Comparison of ENCODE assay signal across 12 cellular contexts in genomic region chr5:16726538-16726946, GRCh38.
DNase-seq lines count a peak whose midpoint lies in the region; ATAC-seq and TF ChIP-seq lines count a peak whose summit lies in the region.
"Had no signal": no experiment of that assay in that cellular context is flagged by ENCODE, and none has a peak within 500 bp of the region (broad histone marks: within the 10 kb centered on the region; RNA-seq: fewer than 3 reads in every experiment).

No MANE protein-coding gene starts in this region.

- H3K79me2 ChIP-seq in neural progenitor cell (ENCODE audit: low read depth) (peaks cover 98% of the 10 kb centered on the region), PC-9 (ENCODE audit: low read depth) (no peaks in the 10 kb centered on the region)

- TF ChIP-seq EP300 in tibial nerve (IDR thresholded peaks at IDR 0.05): no peak

- no TSS peak for BruUV-seq in PC-9 (replicated peaks; lab: Mats Ljungman, UMichigan)

- peaks cover 3% of the 10 kb centered on the region for H3K36me3 ChIP-seq in neural progenitor cell
- H3K36me3 ChIP-seq in PC-9 (ENCODE audit: low read depth): no peaks in the 10 kb centered on the region
- H3K36me3 ChIP-seq in tibial nerve: no peaks in the 10 kb centered on the region

- H3K4me1 Mint-ChIP-seq in activated T-cell treated with anti-CD3 and anti-CD28 coated beads, Interleukin-2, amount 50 U/mL, for 72 hours (ENCODE audit: low read depth): peaks cover 9% of the 10 kb centered on the region
- peaks cover 13% of the 10 kb centered on the region for H3K4me1 Mint-ChIP-seq in activated T-cell treated with anti-CD3 and anti-CD28 coated beads, Interleukin-2, amount 50 U/mL, for 24 hours (ENCODE audit: low read depth)
- peaks cover 13% of the 10 kb centered on the region for H3K4me1 Mint-ChIP-seq in activated naive CD8-positive, alpha-beta T cell treated with anti-CD3 and anti-CD28 coated beads for 36 hours
- H3K4me1 Mint-ChIP-seq in neural progenitor cell: peaks cover 49% of the 10 kb centered on the region

- no peak overlapping the region for H2AFZ ChIP-seq in neural progenitor cell (replicated peaks)
- H2AFZ ChIP-seq in PC-9: no peak overlapping the region

- no peaks in the 10 kb centered on the region for H3K36me3 Mint-ChIP-seq in activated T-cell treated with anti-CD3 and anti-CD28 coated beads, Interleukin-2, amount 50 U/mL, for 72 hours (ENCODE audit: insufficient read depth in 2 of 2)
- H3K36me3 Mint-ChIP-seq in activated T-cell treated with anti-CD3 and anti-CD28 coated beads, Interleukin-2, amount 50 U/mL, for 24 hours (ENCODE audit: low read depth): no peaks in the 10 kb centered on the region
- peaks cover 2% of the 10 kb centered on the region for H3K36me3 Mint-ChIP-seq in activated naive CD8-positive, alpha-beta T cell treated with anti-CD3 and anti-CD28 coated beads for 36 hours
- peaks cover 44% of the 10 kb centered on the region for H3K36me3 Mint-ChIP-seq in neural progenitor cell
- H3K36me3 Mint-ChIP-seq: activated naive CD4-positive, alpha-beta T cell treated with anti-CD3 and anti-CD28 coated beads, Interleukin-2, amount 50 U/mL, for 24 hours had no signal

- H3K4me1 ChIP-seq in neural progenitor cell (peaks cover 32% of the 10 kb centered on the region), PC-9 (replicated peaks; ENCODE audit: insufficient read depth) (no peaks in the 10 kb centered on the region), tibial nerve (peaks cover 0 to 15% (median 3%) of the 10 kb centered on the region in 4 donors)

- H3K9me2 ChIP-seq in PC-9 (ENCODE audit: insufficient read depth): no peaks in the 10 kb centered on the region

- H3K27me3 ChIP-seq in neural progenitor cell (no peaks in the 10 kb centered on the region), PC-9 (ENCODE audit: insufficient read depth, low read depth) (no peaks in the 10 kb centered on the region), tibial nerve (no peaks in the 10 kb centered on the region)

- TF ChIP-seq CTCF in LNCaP clone FGC (IDR thresholded peaks at IDR 0.05; ENCODE audit: control insufficient read depth, extremely low read depth, insufficient read depth) (no peak), neural progenitor cell (IDR thresholded peaks at IDR 0.05) (no peak), PC-9 (conservative IDR thresholded peaks at IDR 0.05) (no peak), tibial nerve (IDR thresholded peaks at IDR 0.05) (no peak)

- no peaks in the 10 kb centered on the region for H4K20me1 ChIP-seq in neural progenitor cell (ENCODE audit: low read depth)
- H4K20me1 ChIP-seq in PC-9 (ENCODE audit: insufficient read depth): no peaks in the 10 kb centered on the region

- intact Hi-C loops in PC-9 (cut with micrococcal nuclease; ENCODE audit: unreplicated experiment): no loop called here

- CTCF ChIA-PET in PC-9 (lab: Charles Lee): no interaction called here

- H3K9me3 Mint-ChIP-seq in activated T-cell treated with anti-CD3 and anti-CD28 coated beads, Interleukin-2, amount 50 U/mL, for 72 hours: peaks cover 2 to 3% of the 10 kb centered on the region in 2 donors
- H3K9me3 Mint-ChIP-seq in activated T-cell treated with anti-CD3 and anti-CD28 coated beads, Interleukin-2, amount 50 U/mL, for 24 hours: no peaks in the 10 kb centered on the region
- no peaks in the 10 kb centered on the region for H3K9me3 Mint-ChIP-seq in activated naive CD8-positive, alpha-beta T cell treated with anti-CD3 and anti-CD28 coated beads for 36 hours
- peaks cover 26% of the 10 kb centered on the region for H3K9me3 Mint-ChIP-seq in neural progenitor cell
- H3K9me3 Mint-ChIP-seq: activated naive CD4-positive, alpha-beta T cell treated with anti-CD3 and anti-CD28 coated beads, Interleukin-2, amount 50 U/mL, for 24 hours had no signal

- H3K4me3 ChIP-seq in LNCaP clone FGC (ENCODE audit: low read depth, low read length) (no peak overlapping the region), neural progenitor cell (no peak overlapping the region), PC-9 (no peak overlapping the region), tibial nerve (no peak overlapping the region)

- no peak overlapping the region for H3K27ac Mint-ChIP-seq in activated T-cell treated with anti-CD3 and anti-CD28 coated beads, Interleukin-2, amount 50 U/mL, for 72 hours
- H3K27ac Mint-ChIP-seq in activated T-cell treated with anti-CD3 and anti-CD28 coated beads, Interleukin-2, amount 50 U/mL, for 24 hours: no peak overlapping the region
- H3K27ac Mint-ChIP-seq in activated naive CD8-positive, alpha-beta T cell treated with anti-CD3 and anti-CD28 coated beads for 36 hours: no peak overlapping the region
- no peak overlapping the region for H3K27ac Mint-ChIP-seq in neural progenitor cell
- H3K27ac Mint-ChIP-seq: activated naive CD4-positive, alpha-beta T cell treated with anti-CD3 and anti-CD28 coated beads, Interleukin-2, amount 50 U/mL, for 24 hours had no signal

- POLR2A ChIA-PET in PC-9 (lab: Charles Lee; ENCODE audit: unreplicated experiment): no interaction called here

- peak; percentile 21 to 28 for DNase-seq in activated T-cell treated with anti-CD3 and anti-CD28 coated beads, Interleukin-2, amount 50 U/mL, for 72 hours
- DNase-seq in activated T-cell treated with anti-CD3 and anti-CD28 coated beads, Interleukin-2, amount 50 U/mL, for 24 hours: no peak
- DNase-seq in LNCaP clone FGC (ENCODE audit: low read depth) (peak; percentile 69), neural progenitor cell (ENCODE audit: low spot score) (no peak), PC-9 (no peak), NOMO-1 treated with dmso at 0.1 percent for 144 hours (lab: John Stamatoyannopoulos, UW; ENCODE audit: unreplicated experiment) (no peak), tibial nerve (ENCODE audit: low spot score in 2 of 2) (no peak)
- DNase-seq in activated naive CD8-positive, alpha-beta T cell treated with anti-CD3 and anti-CD28 coated beads for 36 hours: peak; percentile 4
- DNase-seq: NCI-H1436 treated with DMSO at 0.1 percent for 48 hours; stimulated activated CD4-positive, alpha-beta T cell treated with anti-CD3 and anti-CD28 coated beads, Interleukin-4, amount 100 ng/mL, for 24 hours; T1000 had no signal

- WGBS in tibial nerve, 2 donors: 70 to 84% methylated on average over 5 of the region's 5 CpGs

- peaks cover 12% of the 10 kb centered on the region for H3K27me3 Mint-ChIP-seq in activated T-cell treated with anti-CD3 and anti-CD28 coated beads, Interleukin-2, amount 50 U/mL, for 72 hours (ENCODE audit: low read depth)
- peaks cover 7% of the 10 kb centered on the region for H3K27me3 Mint-ChIP-seq in activated T-cell treated with anti-CD3 and anti-CD28 coated beads, Interleukin-2, amount 50 U/mL, for 24 hours
- no peaks in the 10 kb centered on the region for H3K27me3 Mint-ChIP-seq in activated naive CD8-positive, alpha-beta T cell treated with anti-CD3 and anti-CD28 coated beads for 36 hours
- no peaks in the 10 kb centered on the region for H3K27me3 Mint-ChIP-seq in neural progenitor cell (ENCODE audit: insufficient read depth, low read depth)
- H3K27me3 Mint-ChIP-seq: activated naive CD4-positive, alpha-beta T cell treated with anti-CD3 and anti-CD28 coated beads, Interleukin-2, amount 50 U/mL, for 24 hours had no signal

- H3K4me2 ChIP-seq in neural progenitor cell: peak overlapping the region; percentile 8
- no peak overlapping the region for H3K4me2 ChIP-seq in PC-9

- H3K9me3 ChIP-seq in neural progenitor cell (ENCODE audit: low read depth) (peaks cover 9% of the 10 kb centered on the region), PC-9 (ENCODE audit: insufficient read depth, low read depth) (no peaks in the 10 kb centered on the region), tibial nerve (no peaks in the 10 kb centered on the region)

- TF ChIP-seq POLR2A in tibial nerve (IDR thresholded peaks at IDR 0.05): no peak

- H3K9ac ChIP-seq in neural progenitor cell: no peak overlapping the region

- no peak overlapping the region for H3K4me3 Mint-ChIP-seq in activated T-cell treated with anti-CD3 and anti-CD28 coated beads, Interleukin-2, amount 50 U/mL, for 72 hours
- no peak overlapping the region for H3K4me3 Mint-ChIP-seq in activated T-cell treated with anti-CD3 and anti-CD28 coated beads, Interleukin-2, amount 50 U/mL, for 24 hours
- no peak overlapping the region for H3K4me3 Mint-ChIP-seq in activated naive CD8-positive, alpha-beta T cell treated with anti-CD3 and anti-CD28 coated beads for 36 hours
- H3K4me3 Mint-ChIP-seq in neural progenitor cell: no peak overlapping the region
- H3K4me3 Mint-ChIP-seq: activated naive CD4-positive, alpha-beta T cell treated with anti-CD3 and anti-CD28 coated beads, Interleukin-2, amount 50 U/mL, for 24 hours had no signal

- H3K27ac ChIP-seq in neural progenitor cell (peak overlapping the region; percentile 80), PC-9 (no peak overlapping the region), tibial nerve (no peak overlapping the region)

- ATAC-seq in activated T-cell treated with anti-CD3 and anti-CD28 coated beads, Interleukin-2, amount 50 U/mL, for 72 hours (replicated peaks in 1 of 2): peak; percentile 67 to 84

- H3F3A ChIP-seq in neural progenitor cell (ENCODE audit: low read depth) (peaks cover 49% of the 10 kb centered on the region), PC-9 (ENCODE audit: insufficient read depth, low read depth) (no peaks in the 10 kb centered on the region)

Comparison
In these comparisons a context has a peak if more than half of its experiments do, and no peak if none do; other contexts are left out.
1. DNase-seq: peak in activated T-cell treated with anti-CD3 and anti-CD28 coated beads, Interleukin-2, amount 50 U/mL, for 72 hours (2 of 2), LNCaP clone FGC (single experiment) and activated naive CD8-positive, alpha-beta T cell treated with anti-CD3 and anti-CD28 coated beads for 36 hours (single experiment); none in activated T-cell treated with anti-CD3 and anti-CD28 coated beads, Interleukin-2, amount 50 U/mL, for 24 hours (single experiment), neural progenitor cell (single experiment), PC-9 (0 of 2), NOMO-1 treated with dmso at 0.1 percent for 144 hours (single experiment) and tibial nerve (0 of 2).